ENCODE assay signal across 9 cellular contexts in the genomic region with DNA sequence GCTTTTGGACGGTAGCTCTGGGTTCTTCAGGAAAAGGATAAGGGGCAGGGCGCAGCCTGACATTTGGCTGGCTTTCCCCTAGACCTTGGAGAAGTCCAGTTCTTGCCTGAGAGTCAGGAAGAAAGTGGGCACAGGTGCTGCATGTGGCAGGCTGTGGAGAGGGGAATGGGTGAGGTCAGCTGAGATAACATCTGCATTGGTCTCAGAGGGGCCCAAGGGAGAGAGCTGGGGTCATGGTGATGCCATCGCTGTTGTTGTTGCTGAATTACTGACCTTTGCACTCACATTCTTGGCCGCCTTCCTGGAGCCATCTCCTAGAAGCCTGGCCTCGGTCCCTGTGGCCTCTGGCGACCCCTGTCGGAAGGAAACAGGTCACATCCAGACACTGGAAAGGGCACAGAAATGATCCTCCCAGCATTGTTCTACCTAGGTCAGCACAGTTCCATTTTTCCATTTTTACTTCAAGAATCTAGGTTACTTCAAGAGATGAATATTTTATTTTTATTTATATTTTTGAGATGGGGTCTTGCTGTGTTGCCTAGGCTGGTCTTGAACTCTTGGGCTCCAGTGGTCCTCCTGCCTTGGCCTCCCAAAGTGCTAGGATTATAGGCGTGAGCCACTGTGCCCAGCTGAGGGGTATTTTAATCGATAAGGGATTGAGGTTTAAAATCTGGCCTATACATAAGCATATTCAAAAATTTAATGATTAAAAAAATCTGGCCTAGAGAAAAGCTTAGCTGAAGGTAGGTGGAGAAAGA. TPM values are rescaled to one million over a fixed set of nuclear protein-coding genes. Genes with fewer than 3 reads are reported as not detected.
DNase-seq lines count a peak whose midpoint lies in the region; ATAC-seq, FAIRE-seq and TF ChIP-seq lines count a peak whose summit lies in the region.
"Had no signal": no experiment of that assay in that cellular context is flagged by ENCODE, and none has a peak within 500 bp of the region (broad histone marks: within the 10 kb centered on the region; RNA-seq: fewer than 3 reads in every experiment).

No MANE protein-coding gene starts in this region.

- no peak overlapping the region for H3K27ac Mint-ChIP-seq in activated B cell treated with CpG ODN at 0.5 μM for 24 hours
- no peak overlapping the region for H3K27ac Mint-ChIP-seq in central memory CD8-positive, alpha-beta T cell (ENCODE audit: low read depth)
- H3K27ac Mint-ChIP-seq: activated naive CD4-positive, alpha-beta T cell treated with anti-CD3 and anti-CD28 coated beads, Interleukin-2, amount 50 U/mL, for 24 hours had no signal

- POLR2A ChIA-PET in activated B cell treated with CpG ODN at 0.5 μM for 24 hours (lab: Charles Lee) (interaction anchor here (0.5 to 1.4 kb wide), 4 partner anchors 10 to 568 kb away, joined by 3 to 8 read pairs (median 5); no protein-coding TSS in a partner anchor), HepG2 (lab: Yijun Ruan, JAX) (interaction anchor here (1.1 to 1.5 kb wide), 5 partner anchors 9 to 95 kb away, joined by 6 to 13 read pairs (median 9); a partner anchor contains a TSS)

- peaks cover 54% of the 10 kb centered on the region for H3K4me1 ChIP-seq in HepG2 (ENCODE audit: insufficient read depth, low read length)

- ATAC-seq in activated B cell treated with CpG ODN at 0.5 μM for 24 hours (ENCODE audit: low read depth) (peak; percentile 66), HepG2 (peak; percentile 91), HG03439 (IDR thresholded peaks at IDR 0.05; ENCODE audit: unreplicated experiment) (no peak)
- no peak for ATAC-seq in central memory CD8-positive, alpha-beta T cell (replicated peaks; ENCODE audit: extremely low read depth, poor library complexity, severe bottlenecking)

- no peak for DNase-seq in GM10266 (ENCODE audit: extremely low spot score)
- DNase-seq in MV-4-11 (lab: John Stamatoyannopoulos, UW), result peak; percentile 73
- no peak for DNase-seq in activated B cell treated with CpG ODN at 0.5 μM for 24 hours
- peak; percentile 33 to 38 for DNase-seq in central memory CD8-positive, alpha-beta T cell (ENCODE audit: low spot score in 2 of 2)
- peak; percentile 95 for DNase-seq in HepG2 (ENCODE audit: low spot score)
- DNase-seq in stimulated activated CD4-positive, alpha-beta T cell treated with anti-CD3 and anti-CD28 coated beads, Interleukin-4, amount 100 ng/mL, for 48 hours (ENCODE audit: low read depth in 2 of 2), result peak; percentile 51 to 67
- DNase-seq in NCI-H187 treated with DMSO at 0.1 percent for 48 hours (lab: John Stamatoyannopoulos, UW), result no peak

- H3K27me3 Mint-ChIP-seq in activated B cell treated with CpG ODN at 0.5 μM for 24 hours, result no peaks in the 10 kb centered on the region
- H3K27me3 Mint-ChIP-seq in central memory CD8-positive, alpha-beta T cell, result no peaks in the 10 kb centered on the region
- H3K27me3 Mint-ChIP-seq: activated naive CD4-positive, alpha-beta T cell treated with anti-CD3 and anti-CD28 coated beads, Interleukin-2, amount 50 U/mL, for 24 hours had no signal

- TF ChIP-seq POLR2A in HepG2 (IDR thresholded peaks at IDR 0.05; ENCODE audit: insufficient read depth in 1 of 2, low read depth in 2 of 2, low read length in 2 of 2), result no peak

- H3K27me3 ChIP-seq in HepG2 (ENCODE audit: control insufficient read depth in 1 of 2, insufficient read depth in 2 of 2, low read length in 2 of 2), result no peaks in the 10 kb centered on the region

- TF ChIP-seq CTCF in GM10266 (IDR thresholded peaks at IDR 0.05; ENCODE audit: control insufficient read depth, insufficient read depth, low read depth, missing control alignments) (peak; percentile 85), activated B cell treated with CpG ODN at 0.5 μM for 24 hours (IDR thresholded peaks at IDR 0.05) (no peak), HepG2 (CRISPR knock-in tag; IDR thresholded peaks at IDR 0.05) (peak; percentile 93)

- H3K9me3 ChIP-seq in HepG2 (ENCODE audit: low read length), result no peaks in the 10 kb centered on the region

- H3K4me2 ChIP-seq in HepG2 (ENCODE audit: low read depth, low read length), result peak overlapping the region; percentile 72

- in situ Hi-C loops in HepG2 (cut with HindIII; ENCODE audit: extremely low pct_ligation_motif_present, low pct_unique_long_range_greater_than_20kb), result no loop called here

- BruUV-seq in HepG2 (replicated peaks; lab: Mats Ljungman, UMichigan), result no TSS peak

- intact Hi-C loops in activated B cell treated with CpG ODN at 0.5 μM for 24 hours (cut with micrococcal nuclease), result loop anchor here (1.0 kb wide), 3 partner anchors 13 to 300 kb away; no protein-coding TSS in a partner anchor
- intact Hi-C loops in HepG2 (cut with micrococcal nuclease; ENCODE audit: unreplicated experiment), result loop anchor here (1.0 kb wide), 1 partner anchor 13 kb away; no protein-coding TSS in a partner anchor

- H3K79me2 ChIP-seq in HepG2 (ENCODE audit: insufficient read depth, low read length), result no peaks in the 10 kb centered on the region

- H2AFZ ChIP-seq in HepG2 (ENCODE audit: low read length), result no peak overlapping the region

- FAIRE-seq in HepG2 (lab: Jason Lieb, UNC), result peak; percentile 85

- H4K20me1 ChIP-seq in HepG2 (ENCODE audit: insufficient read depth, low read length), result no peaks in the 10 kb centered on the region

- peak overlapping the region; percentile 58 for H3K27ac ChIP-seq in HepG2 (ENCODE audit: extremely low read length, insufficient read depth, low read length)

- H3K4me3 Mint-ChIP-seq in activated B cell treated with CpG ODN at 0.5 μM for 24 hours, result no peak overlapping the region
- H3K4me3 Mint-ChIP-seq in central memory CD8-positive, alpha-beta T cell, result no peak overlapping the region
- H3K4me3 Mint-ChIP-seq: activated naive CD4-positive, alpha-beta T cell treated with anti-CD3 and anti-CD28 coated beads, Interleukin-2, amount 50 U/mL, for 24 hours had no signal

- no peaks in the 10 kb centered on the region for H3K36me3 Mint-ChIP-seq in activated B cell treated with CpG ODN at 0.5 μM for 24 hours (ENCODE audit: low read depth)
- H3K36me3 Mint-ChIP-seq in central memory CD8-positive, alpha-beta T cell (ENCODE audit: insufficient read depth), result no peaks in the 10 kb centered on the region
- H3K36me3 Mint-ChIP-seq: activated naive CD4-positive, alpha-beta T cell treated with anti-CD3 and anti-CD28 coated beads, Interleukin-2, amount 50 U/mL, for 24 hours had no signal

- 39% methylated on average over 4 of the region's 9 CpGs for WGBS in HepG2 (ENCODE audit: low lambda C conversion rate)

- H3K9me3 Mint-ChIP-seq in activated B cell treated with CpG ODN at 0.5 μM for 24 hours, result no peaks in the 10 kb centered on the region
- H3K9me3 Mint-ChIP-seq in central memory CD8-positive, alpha-beta T cell, result no peaks in the 10 kb centered on the region
- H3K9me3 Mint-ChIP-seq: activated naive CD4-positive, alpha-beta T cell treated with anti-CD3 and anti-CD28 coated beads, Interleukin-2, amount 50 U/mL, for 24 hours had no signal

- CTCF ChIA-PET in activated B cell treated with CpG ODN at 0.5 μM for 24 hours (lab: Charles Lee), result interaction anchor here (0.9 to 3.3 kb wide), 9 partner anchors 10 to 107 kb away, joined by 3 to 24 read pairs (median 3); a partner anchor contains a TSS
- CTCF ChIA-PET in HepG2 (lab: Yijun Ruan, JAX; ENCODE audit: low intra/inter-chr PET ratio, low total read pairs), result interaction anchor here (1.5 to 2.4 kb wide), 4 partner anchors 10 to 47 kb away, joined by 5 to 38 read pairs (median 20); no protein-coding TSS in a partner anchor

- peak; percentile 88 for TF ChIP-seq RAD21 in HepG2 (CRISPR knock-in tag; IDR thresholded peaks at IDR 0.05)

- H3K9ac ChIP-seq in HepG2 (ENCODE audit: insufficient read depth, low read depth, low read length), result peak overlapping the region; percentile 40

- H3K4me1 Mint-ChIP-seq in activated B cell treated with CpG ODN at 0.5 μM for 24 hours, result peaks cover 4% of the 10 kb centered on the region
- peaks cover 7% of the 10 kb centered on the region for H3K4me1 Mint-ChIP-seq in central memory CD8-positive, alpha-beta T cell

- no peaks in the 10 kb centered on the region for H3K36me3 ChIP-seq in HepG2 (replicated peaks in 1 of 2; ENCODE audit: control insufficient read depth in 1 of 2, insufficient read depth in 2 of 2, low read length in 2 of 2)

- H3K4me3 ChIP-seq in HepG2 (replicated peaks in 1 of 3; ENCODE audit: insufficient read depth in 1 of 3, low read depth in 2 of 3, low read length in 3 of 3), result peak overlapping the region in 1 of 3 experiments; percentile 41; a peak in 2 of 6 replicates

- TF ChIP-seq EP300 in HepG2 (IDR thresholded peaks at IDR 0.05; ENCODE audit: low read depth in 2 of 2, low read length in 2 of 2), result peak; percentile 50 to 80; a peak in 2 of 4 replicates
- TF ChIP-seq EP300 in HepG2 (CRISPR knock-in tag; IDR thresholded peaks at IDR 0.05; ENCODE audit: borderline replicate concordance), result peak; percentile 91

RNA-seq across cellular contexts. Expression of a gene that starts 6.5 kb away (rescaled TPM):
- total RNA-seq in activated B cell treated with CpG ODN at 0.5 μM for 24 hours (37.2 and 37.3 TPM in 2 replicates), HepG2 (2016; rRNA removed; fragmentation: Illumina TruSeq; extraction: Trizol) (not detected in 2 replicates)
- not detected in 2 replicates for total RNA-seq in HepG2 (2016; cell fraction: cytosol; rRNA removed; fragmentation: Illumina TruSeq; extraction: Trizol; ENCODE audit: low read depth)
- total RNA-seq in HepG2 (2016; cell fraction: insoluble cytoplasmic fraction; rRNA removed; fragmentation: Illumina TruSeq; extraction: Trizol), result not detected in 2 replicates
- total RNA-seq in HepG2 (2016; cell fraction: membrane; rRNA removed; fragmentation: Illumina TruSeq; extraction: Trizol), result not detected in 2 replicates
- not detected in 2 replicates for total RNA-seq in HepG2 (2016; cell fraction: nucleus; rRNA removed; fragmentation: Illumina TruSeq; extraction: Trizol)
- 0.20 TPM in 1 of 2 replicates, not detected in the other for polyA plus RNA-seq in HepG2 (2011; rRNA removed)
- 0.08 and 0.13 TPM in 2 replicates for polyA plus RNA-seq in HepG2 (2011; cell fraction: cytosol; rRNA removed)
- 0.03 TPM in 1 of 2 replicates, not detected in the other for polyA plus RNA-seq in HepG2 (2011; cell fraction: nucleus; rRNA removed)
- 0.13 and 0.15 TPM in 2 replicates for polyA plus RNA-seq in HepG2 (2012)
- not detected in 2 replicates for polyA plus RNA-seq in HepG2 (2016; cell fraction: cytosol; fragmentation: Illumina TruSeq; extraction: Trizol; ENCODE audit: low read depth)
- polyA plus RNA-seq in HepG2 (2016; cell fraction: insoluble cytoplasmic fraction; fragmentation: Illumina TruSeq; extraction: Trizol; ENCODE audit: low read depth), result not detected in 2 replicates
- polyA plus RNA-seq in HepG2 (2016; cell fraction: membrane; fragmentation: Illumina TruSeq; extraction: Trizol; ENCODE audit: low read depth), result not detected in 2 replicates
- not detected in 2 replicates for polyA plus RNA-seq in HepG2 (2016; cell fraction: nucleus; fragmentation: Illumina TruSeq; extraction: Trizol; ENCODE audit: insufficient read depth, low read depth)
- not detected in 2 replicates for polyA minus RNA-seq in HepG2 (2011; rRNA and poly(A)+ RNA removed; ENCODE audit: low replicate concordance)
- not detected in 2 replicates for polyA minus RNA-seq in HepG2 (2011; cell fraction: cytosol; rRNA and poly(A)+ RNA removed)
- not detected in 2 replicates for polyA minus RNA-seq in HepG2 (2011; cell fraction: nucleus; rRNA and poly(A)+ RNA removed)

RNA-seq across cellular contexts. Expression of a gene that starts 9.1 kb away (rescaled TPM):
- total RNA-seq in activated B cell treated with CpG ODN at 0.5 μM for 24 hours (not detected in 2 replicates), HepG2 (2016; rRNA removed; fragmentation: Illumina TruSeq; extraction: Trizol) (not detected in 2 replicates)
- not detected in 2 replicates for total RNA-seq in HepG2 (2016; cell fraction: cytosol; rRNA removed; fragmentation: Illumina TruSeq; extraction: Trizol; ENCODE audit: low read depth)
- not detected in 2 replicates for total RNA-seq in HepG2 (2016; cell fraction: insoluble cytoplasmic fraction; rRNA removed; fragmentation: Illumina TruSeq; extraction: Trizol)
- not detected in 2 replicates for total RNA-seq in HepG2 (2016; cell fraction: membrane; rRNA removed; fragmentation: Illumina TruSeq; extraction: Trizol)
- not detected in 2 replicates for total RNA-seq in HepG2 (2016; cell fraction: nucleus; rRNA removed; fragmentation: Illumina TruSeq; extraction: Trizol)
- polyA plus RNA-seq in HepG2 (2011; rRNA removed), result 0.10 and 0.12 TPM in 2 replicates
- 0.06 and 0.07 TPM in 2 replicates for polyA plus RNA-seq in HepG2 (2011; cell fraction: cytosol; rRNA removed)
- polyA plus RNA-seq in HepG2 (2011; cell fraction: nucleus; rRNA removed), result not detected in 2 replicates
- polyA plus RNA-seq in HepG2 (2012), result 0.23 TPM in 1 of 2 replicates, not detected in the other
- not detected in 2 replicates for polyA plus RNA-seq in HepG2 (2016; cell fraction: cytosol; fragmentation: Illumina TruSeq; extraction: Trizol; ENCODE audit: low read depth)
- not detected in 2 replicates for polyA plus RNA-seq in HepG2 (2016; cell fraction: insoluble cytoplasmic fraction; fragmentation: Illumina TruSeq; extraction: Trizol; ENCODE audit: low read depth)
- not detected in 2 replicates for polyA plus RNA-seq in HepG2 (2016; cell fraction: membrane; fragmentation: Illumina TruSeq; extraction: Trizol; ENCODE audit: low read depth)
- not detected in 2 replicates for polyA plus RNA-seq in HepG2 (2016; cell fraction: nucleus; fragmentation: Illumina TruSeq; extraction: Trizol; ENCODE audit: insufficient read depth, low read depth)
- polyA minus RNA-seq in HepG2 (2011; rRNA and poly(A)+ RNA removed; ENCODE audit: low replicate concordance), result not detected in 2 replicates
- not detected in 2 replicates for polyA minus RNA-seq in HepG2 (2011; cell fraction: cytosol; rRNA and poly(A)+ RNA removed)
- not detected in 2 replicates for polyA minus RNA-seq in HepG2 (2011; cell fraction: nucleus; rRNA and poly(A)+ RNA removed)

RNA-seq across cellular contexts. Expression of a gene that starts 43.6 kb away (rescaled TPM):
- total RNA-seq in activated B cell treated with CpG ODN at 0.5 μM for 24 hours (1.00 and 2.4 TPM in 2 replicates), HepG2 (2016; rRNA removed; fragmentation: Illumina TruSeq; extraction: Trizol) (0.35 TPM in 1 of 2 replicates, not detected in the other)
- total RNA-seq in HepG2 (2016; cell fraction: cytosol; rRNA removed; fragmentation: Illumina TruSeq; extraction: Trizol; ENCODE audit: low read depth), result not detected in 2 replicates
- not detected in 2 replicates for total RNA-seq in HepG2 (2016; cell fraction: insoluble cytoplasmic fraction; rRNA removed; fragmentation: Illumina TruSeq; extraction: Trizol)
- total RNA-seq in HepG2 (2016; cell fraction: membrane; rRNA removed; fragmentation: Illumina TruSeq; extraction: Trizol), result not detected in 2 replicates
- not detected in 2 replicates for total RNA-seq in HepG2 (2016; cell fraction: nucleus; rRNA removed; fragmentation: Illumina TruSeq; extraction: Trizol)
- 1.0 and 1.1 TPM in 2 replicates for polyA plus RNA-seq in HepG2 (2011; rRNA removed)
- 0.68 and 1.7 TPM in 2 replicates for polyA plus RNA-seq in HepG2 (2011; cell fraction: cytosol; rRNA removed)
- polyA plus RNA-seq in HepG2 (2011; cell fraction: nucleus; rRNA removed), result 0.84 and 1.9 TPM in 2 replicates
- polyA plus RNA-seq in HepG2 (2012), result 1.2 and 1.7 TPM in 2 replicates
- 0.83 and 1.2 TPM in 2 replicates for polyA plus RNA-seq in HepG2 (2016; cell fraction: cytosol; fragmentation: Illumina TruSeq; extraction: Trizol; ENCODE audit: low read depth)
- 0.75 TPM in 1 of 2 replicates, not detected in the other for polyA plus RNA-seq in HepG2 (2016; cell fraction: insoluble cytoplasmic fraction; fragmentation: Illumina TruSeq; extraction: Trizol; ENCODE audit: low read depth)
- 1.1 and 1.3 TPM in 2 replicates for polyA plus RNA-seq in HepG2 (2016; cell fraction: membrane; fragmentation: Illumina TruSeq; extraction: Trizol; ENCODE audit: low read depth)
- polyA plus RNA-seq in HepG2 (2016; cell fraction: nucleus; fragmentation: Illumina TruSeq; extraction: Trizol; ENCODE audit: insufficient read depth, low read depth), result not detected in 2 replicates
- polyA minus RNA-seq in HepG2 (2011; rRNA and poly(A)+ RNA removed; ENCODE audit: low replicate concordance), result 1.3 TPM in 1 of 2 replicates, not detected in the other
- not detected in 2 replicates for polyA minus RNA-seq in HepG2 (2011; cell fraction: cytosol; rRNA and poly(A)+ RNA removed)
- not detected in 2 replicates for polyA minus RNA-seq in HepG2 (2011; cell fraction: nucleus; rRNA and poly(A)+ RNA removed)

Comparison
In these comparisons a context has a peak if more than half of its experiments do, and no peak if none do; other contexts are left out.
1. DNase-seq: peak in MV-4-11 (single experiment), central memory CD8-positive, alpha-beta T cell (2 of 2), HepG2 (single experiment) and stimulated activated CD4-positive, alpha-beta T cell treated with anti-CD3 and anti-CD28 coated beads, Interleukin-4, amount 100 ng/mL, for 48 hours (2 of 2); none in GM10266 (single experiment), activated B cell treated with CpG ODN at 0.5 μM for 24 hours (single experiment) and NCI-H187 treated with DMSO at 0.1 percent for 48 hours (single experiment).
2. ATAC-seq: peak in activated B cell treated with CpG ODN at 0.5 μM for 24 hours (single experiment) and HepG2 (single experiment); none in central memory CD8-positive, alpha-beta T cell (single experiment) and HG03439 (single experiment).
3. RNA of a gene that starts 6.5 kb away (total RNA-seq): 37.2 to 37.3 TPM in activated B cell treated with CpG ODN at 0.5 μM for 24 hours; not detected in HepG2; every median in the first group is over 10 times any median in the second.